16 cellular contexts compared by ENCODE assay signal in genomic region chr3:52447512-52448355, GRCh38. TPM values are rescaled to one million over a fixed set of nuclear protein-coding genes. Genes with fewer than 3 reads are reported as not detected.
A peak's percentile ranks its signal among the peaks of the same experiment; 100 is the strongest.
DNase-seq lines count a peak whose midpoint lies in the region; ATAC-seq, FAIRE-seq and TF ChIP-seq lines count a peak whose summit lies in the region.
"Had no signal": no experiment of that assay in that cellular context is flagged by ENCODE, and none has a peak within 500 bp of the region (broad histone marks: within the 10 kb centered on the region; RNA-seq: fewer than 3 reads in every experiment).

No MANE protein-coding gene starts in this region.

- no peaks in the 10 kb centered on the region for H3K36me3 ChIP-seq in kidney (ENCODE audit: control insufficient read depth in 1 of 2, insufficient read depth in 2 of 2, low read length in 2 of 2)
- no peaks in the 10 kb centered on the region for H3K36me3 ChIP-seq in gastrocnemius medialis
- no peaks in the 10 kb centered on the region for H3K36me3 ChIP-seq in aorta (ENCODE audit: control insufficient read depth in 1 of 2, insufficient read depth in 2 of 2, low read length in 1 of 2)
- H3K36me3 ChIP-seq: BE2C had no signal

- no peak for ATAC-seq in gastrocnemius medialis
- no peak for ATAC-seq in aorta (ENCODE audit: low FRiP score)
- ATAC-seq in GM21381 (IDR thresholded peaks at IDR 0.05; ENCODE audit: unreplicated experiment): no peak

- intact Hi-C loops in kidney (cut with DNase I) (no loop called here), gastrocnemius medialis (cut with DNase I; ENCODE audit: low total_unique reads) (loop anchor here (1.0 kb wide), 1 partner anchor 19 kb away; no protein-coding TSS in a partner anchor), aorta (cut with DNase I) (loop anchor here in 1 of 2 donors (5.0 kb wide), 1 partner anchor 225 kb away; no protein-coding TSS in a partner anchor)

- TF ChIP-seq CTCF in VCaP (conservative IDR thresholded peaks at IDR 0.05) (no peak), kidney (IDR thresholded peaks at IDR 0.05; ENCODE audit: borderline replicate concordance, extremely low read depth, insufficient read depth) (no peak), gastrocnemius medialis (IDR thresholded peaks at IDR 0.05 in 4 of 5, conservative IDR thresholded peaks at IDR 0.05 in 1 of 5) (no peak)

- no peak overlapping the region for H3K9ac ChIP-seq in kidney (ENCODE audit: low read length in 2 of 2)

- peak; percentile 20 for FAIRE-seq in GM12891 (lab: Jason Lieb, UNC)
- no peak for FAIRE-seq in kidney (lab: Jason Lieb, UNC)
- FAIRE-seq: D721Med had no signal

- H3K4me1 ChIP-seq in kidney (ENCODE audit: control insufficient read depth in 1 of 2, insufficient read depth in 1 of 2, low read depth in 1 of 2, low read length in 2 of 2) (peaks cover 5 to 25% of the 10 kb centered on the region in 2 donors), gastrocnemius medialis (peaks cover 22 to 45% of the 10 kb centered on the region in 2 donors), aorta (ENCODE audit: control insufficient read depth in 1 of 2, insufficient read depth in 2 of 2, low read length in 2 of 2) (no peaks in the 10 kb centered on the region)
- H3K4me1 ChIP-seq: BE2C had no signal

- DNase-seq in GM12891 (ENCODE audit: insufficient read length, low spot score) (no peak), kidney (peak; percentile 41), gastrocnemius medialis (no peak), aorta (no peak), putamen (ENCODE audit: low spot score) (no peak)
- DNase-seq in activated CD4-positive, CD25-positive, alpha-beta regulatory T cell (lab: John Stamatoyannopoulos, UW): no peak
- DNase-seq: DMS79 treated with DMSO at 0.1 percent for 48 hours, SIG-M5 had no signal

- WGBS in aorta, 2 donors: 73 to 75% methylated on average over 11 to 12 of the region's 12 CpGs

- H3K27ac ChIP-seq in VCaP (peak overlapping the region; percentile 72), kidney (ENCODE audit: low read depth in 2 of 2, low read length in 2 of 2) (no peak overlapping the region), gastrocnemius medialis (peak overlapping the region; percentile 94 to 99 (median 97)), aorta (ENCODE audit: low read depth in 1 of 2, low read length in 2 of 2) (no peak overlapping the region)

- H3K4me3 ChIP-seq in kidney (ENCODE audit: low read length in 2 of 2) (no peak overlapping the region), gastrocnemius medialis (no peak overlapping the region), aorta (ENCODE audit: low read length in 2 of 2) (no peak overlapping the region)
- H3K4me3 ChIP-seq: GM12878, GM23338 had no signal

- in situ Hi-C loops in gastrocnemius medialis (cut with MboI; ENCODE audit: low sequenced_read_pairs in 4 of 4): no loop called here

- H3K27me3 ChIP-seq in gastrocnemius medialis: no peaks in the 10 kb centered on the region
- H3K27me3 ChIP-seq in aorta (ENCODE audit: control insufficient read depth in 1 of 2, insufficient read depth in 2 of 2, low read length in 1 of 2): no peaks in the 10 kb centered on the region
- H3K27me3 ChIP-seq: BE2C had no signal

- H3K9me3 ChIP-seq in kidney (ENCODE audit: control insufficient read depth in 1 of 2, low read length in 2 of 2) (no peaks in the 10 kb centered on the region), gastrocnemius medialis (no peaks in the 10 kb centered on the region), aorta (ENCODE audit: control insufficient read depth, low read length) (no peaks in the 10 kb centered on the region)
- H3K9me3 ChIP-seq: BE2C had no signal

- TF ChIP-seq POLR2A in GM12891 (IDR thresholded peaks at IDR 0.05; ENCODE audit: low read depth, low read length): no peak
- no peak for TF ChIP-seq POLR2A in gastrocnemius medialis (IDR thresholded peaks at IDR 0.05)

TF ChIP-seq in GM12891, 5 proteins besides CTCF, POLR2A, EP300 and RAD21:
- TF ChIP-seq TAF1 (IDR thresholded peaks at IDR 0.05; ENCODE audit: low read depth, low read length): no peak
- TF ChIP-seq PAX5 (IDR thresholded peaks at IDR 0.05; ENCODE audit: insufficient read depth, low read length, severe bottlenecking): no peak
- no peak for TF ChIP-seq POLR2AphosphoS5 (IDR thresholded peaks at IDR 0.05; ENCODE audit: low read depth, low read length)
- TF ChIP-seq POU2F2 (IDR thresholded peaks at IDR 0.05; ENCODE audit: low read depth, low read length): no peak
- no peak for TF ChIP-seq SPI1 (IDR thresholded peaks at IDR 0.05; ENCODE audit: low read depth, low read length)

RNA-seq across cellular contexts. Expression of gene SEMA3G, which starts 2.8 kb away (rescaled TPM):
- polyA plus RNA-seq in GM12891 (2012; ENCODE audit: low read depth, missing spikeins): 0.03 TPM
- total RNA-seq in kidney (25.7 TPM), gastrocnemius medialis (10 to 100 TPM in 3 of 4 donors, 1 to 10 TPM in 1; 3.8 to 20.3 (median 13.1) TPM), aorta (10 to 100 TPM; 12.5 to 23.8 TPM)
- polyA plus RNA-seq in kidney (ENCODE audit: insufficient read depth, low read depth, low replicate concordance) (28.2 TPM), aorta (under 1 TPM in 1 of 2 donors, not detected in 1; 0.26 TPM)
- total RNA-seq: GM12878, OCI-LY7 had no signal
- polyA plus RNA-seq: AG04450 had no signal

RNA-seq across cellular contexts. Expression of gene TNNC1, which starts 6.1 kb away (rescaled TPM):
- polyA plus RNA-seq in GM12891 (2012; ENCODE audit: low read depth, missing spikeins): 1.3 TPM
- total RNA-seq in kidney (2.2 TPM), gastrocnemius medialis (over 10,000 TPM in 1 of 4 donors, 1,000 to 10,000 TPM in 3; 5,017 to 11,453 (median 7,253) TPM), aorta (1 to 10 TPM; 2.6 to 4.7 TPM)
- polyA plus RNA-seq in kidney (ENCODE audit: insufficient read depth, low read depth, low replicate concordance) (86.6 TPM), aorta (10 to 100 TPM in 1 of 2 donors, 1 to 10 TPM in 1; 3.0 to 20.7 TPM)

RNA-seq across cellular contexts. Expression of gene NISCH, which starts 7.7 kb away (rescaled TPM):
- 26.0 TPM for polyA plus RNA-seq in GM12891 (2012; ENCODE audit: low read depth, missing spikeins)
- total RNA-seq in kidney (98.7 TPM), gastrocnemius medialis (10 to 100 TPM; 19.2 to 38.3 (median 25.0) TPM), aorta (100 to 1,000 TPM in 1 of 2 donors, 10 to 100 TPM in 1; 80.9 to 157 TPM)
- polyA plus RNA-seq in kidney (ENCODE audit: insufficient read depth, low read depth, low replicate concordance) (36.1 TPM), aorta (100 to 1,000 TPM in 1 of 2 donors, 10 to 100 TPM in 1; 13.3 to 122 TPM)

RNA-seq across cellular contexts. Expression of gene PHF7, which starts 37.3 kb away (rescaled TPM):
- polyA plus RNA-seq in GM12891 (2012; ENCODE audit: low read depth, missing spikeins): 3.9 TPM
- 8.8 TPM for total RNA-seq in kidney
- 3.9 TPM for polyA plus RNA-seq in kidney (ENCODE audit: insufficient read depth, low read depth, low replicate concordance)
- 10 to 100 TPM in 1 of 4 donors, 1 to 10 TPM in 3; 3.1 to 11.4 (median 6.8) TPM for total RNA-seq in gastrocnemius medialis
- 1 to 10 TPM; 7.7 to 8.0 TPM for total RNA-seq in aorta
- 1 to 10 TPM; 7.1 to 8.5 TPM for polyA plus RNA-seq in aorta

RNA-seq across cellular contexts. Expression of gene BAP1, which starts 37.9 kb away (rescaled TPM):
- polyA plus RNA-seq in GM12891 (2012; ENCODE audit: low read depth, missing spikeins): 48.2 TPM
- total RNA-seq in kidney (72.5 TPM), gastrocnemius medialis (10 to 100 TPM; 69.8 to 88.2 (median 76.5) TPM), aorta (10 to 100 TPM; 62.7 to 74.4 TPM)
- polyA plus RNA-seq in kidney (ENCODE audit: insufficient read depth, low read depth, low replicate concordance) (61.6 TPM), aorta (10 to 100 TPM; 29.4 to 99.6 TPM)

Comparison
In these comparisons a context has a peak if more than half of its experiments do, and no peak if none do; other contexts are left out.
1. H3K27ac ChIP-seq: peak in VCaP (single experiment) and gastrocnemius medialis (4 of 4); none in kidney (0 of 2) and aorta (0 of 2).
2. RNA of gene TNNC1, which starts 6.1 kb away (total RNA-seq): 5,017 to 11,453 TPM in gastrocnemius medialis; 2.6 to 4.7 TPM in aorta and 2.2 TPM in kidney (single experiment); every median in the first group is over 100 times any median in the second.